Comparison of ENCODE assay signal across 8 cellular contexts in the genomic region with DNA sequence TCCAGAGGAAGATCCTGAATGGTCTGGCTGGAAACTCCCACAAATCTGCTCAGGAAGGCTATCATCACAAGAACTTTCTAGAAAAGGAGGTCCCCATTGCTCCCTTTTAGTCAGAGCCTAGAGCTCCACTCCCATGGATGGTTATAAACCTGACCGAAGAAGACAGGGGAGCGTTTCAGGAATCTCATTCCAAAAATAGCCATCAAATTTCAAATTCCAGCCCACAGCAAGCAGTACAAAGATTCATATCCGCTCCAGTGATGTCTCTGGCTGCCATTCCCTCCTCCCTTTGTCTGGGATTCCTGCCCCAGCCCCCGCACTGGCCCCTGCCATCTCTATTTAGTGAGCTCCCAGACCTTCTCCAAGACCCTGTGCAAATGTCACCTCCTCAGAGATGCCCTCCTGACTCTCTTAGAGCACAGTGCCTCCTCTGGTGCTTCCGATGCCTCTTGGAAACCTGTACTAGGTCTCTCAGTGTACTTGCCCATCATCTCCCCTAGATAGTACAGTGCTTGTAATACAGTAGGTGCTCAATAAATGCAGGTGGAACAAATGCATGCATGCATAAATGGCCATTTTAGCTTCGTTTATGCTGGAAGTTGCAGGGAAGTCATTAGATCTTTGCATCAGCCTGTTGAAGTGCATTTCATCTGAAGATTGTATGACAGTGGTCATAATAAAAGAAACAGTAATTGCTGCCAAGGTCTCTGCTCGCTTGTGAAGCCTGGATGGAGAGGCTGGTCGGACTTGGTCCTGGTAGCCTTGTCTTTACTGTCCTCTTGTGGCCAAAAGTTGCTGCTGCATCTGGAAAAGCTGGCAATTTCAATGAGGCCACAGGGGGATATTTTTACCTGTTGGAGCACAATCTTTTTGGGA. TPM values are rescaled to one million over a fixed set of nuclear protein-coding genes. Genes with fewer than 3 reads are reported as not detected.
DNase-seq lines count a peak whose midpoint lies in the region; ATAC-seq and TF ChIP-seq lines count a peak whose summit lies in the region.

No MANE protein-coding gene starts in this region.

- H3K27me3 ChIP-seq in PC-9 (ENCODE audit: insufficient read depth, low read depth) = no peaks in the 10 kb centered on the region; the same call in 1 of the 2 replicates

- H3K4me2 ChIP-seq in PC-9 = no peak overlapping the region

- DNase-seq in DMS153 treated with DMSO at 0.1 percent for 48 hours (lab: John Stamatoyannopoulos, UW; ENCODE audit: unreplicated experiment) = peak; percentile 64
- DNase-seq in HuH-7 (ENCODE audit: low spot score) = peak; percentile 56
- peak in 1 of 2 experiments; percentile 37 for DNase-seq in PC-9
- peak in 44 of 61 donors; percentile 1 to 69 (median 18) for DNase-seq in caudate nucleus (lab: John Stamatoyannopoulos, UW)
- peak; percentile 44 for DNase-seq in kidney glomerular epithelial cell (lab: John Stamatoyannopoulos, UW)
- DNase-seq in stimulated activated naive CD8-positive, alpha-beta T cell treated with anti-CD3 and anti-CD28 coated beads, Interleukin-15, Interleukin-2, amounts not matched to agents 100 U/mL and 50 U/mL, for 24 hours = peak; percentile 31

- H3K4me1 ChIP-seq in PC-9 (replicated peaks; ENCODE audit: insufficient read depth) = no peaks in the 10 kb centered on the region

- no peaks in the 10 kb centered on the region for H3K9me3 ChIP-seq in PC-9 (ENCODE audit: insufficient read depth, low read depth)

- no peaks in the 10 kb centered on the region for H3K9me2 ChIP-seq in PC-9 (ENCODE audit: insufficient read depth)

- POLR2A ChIA-PET in PC-9 (lab: Charles Lee; ENCODE audit: unreplicated experiment) = no interaction called here

- no peaks in the 10 kb centered on the region for H3F3A ChIP-seq in PC-9 (ENCODE audit: insufficient read depth, low read depth)

- H3K4me3 ChIP-seq in PC-9 = no peak overlapping the region

- CTCF ChIA-PET in PC-9 (lab: Charles Lee) = no interaction called here

- peak; percentile 80 for ATAC-seq in GM19351 (IDR thresholded peaks at IDR 0.05; ENCODE audit: unreplicated experiment)
- no peak for ATAC-seq in stimulated activated naive CD8-positive, alpha-beta T cell treated with anti-CD3 and anti-CD28 coated beads, Interleukin-15, Interleukin-2, amounts not matched to agents 100 U/mL and 50 U/mL, for 24 hours
- no peak for ATAC-seq in HG02840 (IDR thresholded peaks at IDR 0.05; ENCODE audit: low FRiP score, unreplicated experiment)

- H3K27ac ChIP-seq in PC-9 (no peak overlapping the region), caudate nucleus (ENCODE audit: low read depth, low read length) (no peak overlapping the region)

- BruUV-seq in PC-9 (replicated peaks; lab: Mats Ljungman, UMichigan) = no TSS peak

- intact Hi-C loops in PC-9 (cut with micrococcal nuclease; ENCODE audit: unreplicated experiment) = loop anchor here (5.0 kb wide), 1 partner anchor 1049 kb away; no protein-coding TSS in a partner anchor

- H2AFZ ChIP-seq in PC-9 = no peak overlapping the region

- no peaks in the 10 kb centered on the region for H3K36me3 ChIP-seq in PC-9 (ENCODE audit: low read depth)

- TF ChIP-seq CTCF in PC-9 (conservative IDR thresholded peaks at IDR 0.05) = peak; percentile 85

- H4K20me1 ChIP-seq in PC-9 (ENCODE audit: insufficient read depth) = no peaks in the 10 kb centered on the region

- no peaks in the 10 kb centered on the region for H3K79me2 ChIP-seq in PC-9 (ENCODE audit: low read depth)

RNA-seq across cellular contexts. Expression of gene HABP2, which starts 32.0 kb away (rescaled TPM):
- not detected in 2 replicates for total RNA-seq in PC-9 (2021)
